In the genomic region with DNA sequence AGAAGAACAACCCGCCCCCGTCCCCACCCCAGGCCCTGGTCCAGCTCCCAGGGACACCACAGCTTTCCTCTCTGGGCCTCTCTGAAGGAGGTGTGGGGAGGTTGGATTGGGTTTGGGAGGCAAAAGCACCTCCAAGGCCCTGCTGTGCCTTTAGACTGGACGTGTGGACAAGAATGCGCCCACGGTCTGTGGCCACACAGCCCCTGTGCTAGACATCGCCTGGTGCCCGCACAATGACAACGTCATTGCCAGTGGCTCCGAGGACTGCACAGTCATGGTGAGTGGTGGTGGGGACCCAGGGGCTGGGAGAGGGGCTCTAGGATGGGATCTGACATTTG, we compare ENCODE assay signal across 13 cellular contexts. TPM values are rescaled to one million over a fixed set of nuclear protein-coding genes. Genes with fewer than 3 reads are reported as not detected.
A peak's percentile ranks its signal among the peaks of the same experiment; 100 is the strongest.
DNase-seq lines count a peak whose midpoint lies in the region; ATAC-seq and TF ChIP-seq lines count a peak whose summit lies in the region.
"Had no signal": no experiment of that assay in that cellular context is flagged by ENCODE, and none has a peak within 500 bp of the region (broad histone marks: within the 10 kb centered on the region; RNA-seq: fewer than 3 reads in every experiment).

No MANE protein-coding gene starts in this region.

- H3K36me3 Mint-ChIP-seq in CD4-positive, alpha-beta T cell (ENCODE audit: low read depth) = peaks cover 44% of the 10 kb centered on the region

- H3K4me3 ChIP-seq in Jurkat, Clone E6-1 (ENCODE audit: low read length) = peak overlapping the region; percentile 99
- peak overlapping the region in 1 of 2 donors; percentile 32 for H3K4me3 ChIP-seq in mucosa of rectum (ENCODE audit: low read length in 2 of 2)
- H3K4me3 ChIP-seq in hepatocyte = no peak overlapping the region

- H3K4me1 ChIP-seq in mucosa of rectum (ENCODE audit: control insufficient read depth in 2 of 2, insufficient read depth in 2 of 2, low read length in 2 of 2) (peaks cover 16 to 22% of the 10 kb centered on the region in 2 donors), hepatocyte (ENCODE audit: insufficient read depth) (no peaks in the 10 kb centered on the region)
- H3K4me1 ChIP-seq: breast epithelium had no signal

- H3K27ac Mint-ChIP-seq in CD4-positive, alpha-beta T cell = peak overlapping the region; percentile 98

- H3K9ac ChIP-seq in mucosa of rectum (ENCODE audit: low read depth in 1 of 2, low read length in 2 of 2) = peak overlapping the region in 1 of 2 donors; percentile 17

- CTCF ChIA-PET in CD4-positive, alpha-beta T cell (lab: Charles Lee) = interaction anchor here (1.1 to 3.5 kb wide), 4 partner anchors 90 to 429 kb away, joined by 3 to 15 read pairs (median 4); a partner anchor contains a TSS

- H3K36me3 ChIP-seq in mucosa of rectum (ENCODE audit: control insufficient read depth in 2 of 2, insufficient read depth in 2 of 2, low read length in 2 of 2) (peaks cover 0 to 3% of the 10 kb centered on the region in 2 donors), hepatocyte (replicated peaks; ENCODE audit: insufficient read depth, low read depth) (no peaks in the 10 kb centered on the region)
- H3K36me3 ChIP-seq: breast epithelium had no signal

- H3K4me3 Mint-ChIP-seq in CD4-positive, alpha-beta T cell = peak overlapping the region; percentile 99

- H3K79me2 ChIP-seq in hepatocyte = no peaks in the 10 kb centered on the region

- no peak for TF ChIP-seq CTCF in CD4-positive, alpha-beta T cell (IDR thresholded peaks at IDR 0.05)
- no peak for TF ChIP-seq CTCF in hepatocyte (IDR thresholded peaks at IDR 0.05; ENCODE audit: poor library complexity)

- no peak overlapping the region for H3K4me2 ChIP-seq in hepatocyte

- no peak overlapping the region for H2AFZ ChIP-seq in hepatocyte

- no peaks in the 10 kb centered on the region for H3K9me2 ChIP-seq in hepatocyte (replicated peaks; ENCODE audit: insufficient read depth)

- intact Hi-C loops in CD4-positive, alpha-beta T cell (cut with DNase I, micrococcal nuclease) = no loop called here

- DNase-seq in CD4-positive, alpha-beta T cell = peak in 1 of 10 experiments; percentile 8
- no peak for DNase-seq in Jurkat, Clone E6-1 (ENCODE audit: low read depth, low spot score)
- peak; percentile 28 for DNase-seq in activated naive CD4-positive, alpha-beta T cell treated with anti-CD3 and anti-CD28 coated beads, Interleukin-2, amount 50 U/mL, for 16 hours
- DNase-seq in NCI-H1694 treated with DMSO at 0.1 percent for 48 hours (lab: John Stamatoyannopoulos, UW) = no peak
- DNase-seq in hepatocyte (ENCODE audit: low spot score) = no peak
- DNase-seq in A172 (ENCODE audit: low spot score) = no peak
- DNase-seq in NOMO-1 treated with DMSO at 0.1 percent for 48 hours (lab: John Stamatoyannopoulos, UW; ENCODE audit: unreplicated experiment) = no peak
- DNase-seq: DMS 273 treated with DMSO at 0.1 percent for 48 hours, GOT3, NCI-H1417 had no signal

- no peaks in the 10 kb centered on the region for H3K27me3 Mint-ChIP-seq in CD4-positive, alpha-beta T cell

- H3K9me3 ChIP-seq in CD4-positive, alpha-beta T cell (ENCODE audit: control insufficient read depth, low read length) = no peaks in the 10 kb centered on the region
- H3K9me3 ChIP-seq in mucosa of rectum (ENCODE audit: control insufficient read depth in 2 of 2, low read length in 2 of 2) (no peaks in the 10 kb centered on the region), hepatocyte (ENCODE audit: low read depth) (no peaks in the 10 kb centered on the region)
- H3K9me3 ChIP-seq: breast epithelium had no signal

- H3K9me3 Mint-ChIP-seq in CD4-positive, alpha-beta T cell = no peaks in the 10 kb centered on the region

- POLR2A ChIA-PET in CD4-positive, alpha-beta T cell (lab: Charles Lee) = interaction anchor here (0.7 to 6.0 kb wide), 23 partner anchors 35 to 472 kb away, joined by 3 to 163 read pairs (median 7); a partner anchor contains a TSS

- no peaks in the 10 kb centered on the region for H4K20me1 ChIP-seq in hepatocyte (ENCODE audit: insufficient read depth, poor library complexity, severe bottlenecking)

- peak overlapping the region; percentile 96 for H3K27ac ChIP-seq in CD4-positive, alpha-beta T cell (ENCODE audit: low read depth, low read length)
- H3K27ac ChIP-seq in mucosa of rectum (ENCODE audit: low read depth in 2 of 2, low read length in 2 of 2) (peak overlapping the region; percentile 50 to 88), hepatocyte (no peak overlapping the region)

- H3K27me3 ChIP-seq in CD4-positive, alpha-beta T cell (ENCODE audit: control insufficient read depth, insufficient read depth, low read length) = no peaks in the 10 kb centered on the region
- H3K27me3 ChIP-seq in mucosa of rectum (ENCODE audit: control insufficient read depth in 2 of 2, insufficient read depth in 2 of 2, low read length in 2 of 2) (no peaks in the 10 kb centered on the region), hepatocyte (no peaks in the 10 kb centered on the region)
- H3K27me3 ChIP-seq: breast epithelium had no signal

- WGBS in hepatocyte (ENCODE audit: low lambda C conversion rate, missing lambda C conversion rate) = 94% methylated on average over 9 of the region's 9 CpGs

- H3K4me1 Mint-ChIP-seq in CD4-positive, alpha-beta T cell (ENCODE audit: low read depth) = peaks cover 32% of the 10 kb centered on the region

- no peak for ATAC-seq in CD4-positive, alpha-beta T cell (ENCODE audit: poor library complexity)
- ATAC-seq: left lobe of liver had no signal

RNA-seq across cellular contexts. Expression of a gene that starts 3.0 kb away (rescaled TPM):
- 100 to 1,000 TPM; 411 to 416 TPM for total RNA-seq in CD4-positive, alpha-beta T cell
- polyA plus RNA-seq in Jurkat, Clone E6-1 (2012; ENCODE audit: insufficient read depth, insufficient read length) = 975 TPM
- 2.4 and 3.2 TPM in 2 replicates for total RNA-seq in hepatocyte
- polyA plus RNA-seq in hepatocyte = 1.7 and 3.4 TPM in 2 replicates
- 12.0 and 16.0 TPM in 2 replicates for total RNA-seq in A172 (2014; rRNA removed; shearing (Covaris generic))

RNA-seq across cellular contexts. Expression of a gene that starts 7.1 kb away (rescaled TPM):
- total RNA-seq in CD4-positive, alpha-beta T cell = 10 to 100 TPM; 41.3 to 46.3 TPM
- 501 TPM for polyA plus RNA-seq in Jurkat, Clone E6-1 (2012; ENCODE audit: insufficient read depth, insufficient read length)
- 211 and 237 TPM in 2 replicates for total RNA-seq in hepatocyte
- polyA plus RNA-seq in hepatocyte = 124 and 132 TPM in 2 replicates
- total RNA-seq in A172 (2014; rRNA removed; shearing (Covaris generic)) = 246 and 504 TPM in 2 replicates

RNA-seq across cellular contexts. Expression of a gene that starts 7.3 kb away (rescaled TPM):
- total RNA-seq in CD4-positive, alpha-beta T cell = 10 to 100 TPM; 18.4 to 28.0 TPM
- polyA plus RNA-seq in Jurkat, Clone E6-1 (2012; ENCODE audit: insufficient read depth, insufficient read length) = 109 TPM
- total RNA-seq in hepatocyte = 22.1 and 25.1 TPM in 2 replicates
- polyA plus RNA-seq in hepatocyte = 111 and 125 TPM in 2 replicates
- 9.8 and 57.9 TPM in 2 replicates for total RNA-seq in A172 (2014; rRNA removed; shearing (Covaris generic))

RNA-seq across cellular contexts. Expression of a gene that starts 12.6 kb away (rescaled TPM):
- total RNA-seq in CD4-positive, alpha-beta T cell = 10 to 100 TPM; 15.0 to 16.1 TPM
- 21.4 TPM for polyA plus RNA-seq in Jurkat, Clone E6-1 (2012; ENCODE audit: insufficient read depth, insufficient read length)
- total RNA-seq in hepatocyte = 8.1 and 17.8 TPM in 2 replicates
- polyA plus RNA-seq in hepatocyte = 23.1 and 32.3 TPM in 2 replicates
- total RNA-seq in A172 (2014; rRNA removed; shearing (Covaris generic)) = 5.1 and 6.6 TPM in 2 replicates

Comparison
In these comparisons a context has a peak if more than half of its experiments do, and no peak if none do; other contexts are left out.
1. RNA of a gene that starts 3.0 kb away (total RNA-seq): 411 to 416 TPM in CD4-positive, alpha-beta T cell; 12.0 to 16.0 TPM in A172 and 2.4 to 3.2 TPM in hepatocyte; every median in the first group is over 10 times any median in the second.